Comparison of ENCODE assay signal across 29 cellular contexts in the genomic region with DNA sequence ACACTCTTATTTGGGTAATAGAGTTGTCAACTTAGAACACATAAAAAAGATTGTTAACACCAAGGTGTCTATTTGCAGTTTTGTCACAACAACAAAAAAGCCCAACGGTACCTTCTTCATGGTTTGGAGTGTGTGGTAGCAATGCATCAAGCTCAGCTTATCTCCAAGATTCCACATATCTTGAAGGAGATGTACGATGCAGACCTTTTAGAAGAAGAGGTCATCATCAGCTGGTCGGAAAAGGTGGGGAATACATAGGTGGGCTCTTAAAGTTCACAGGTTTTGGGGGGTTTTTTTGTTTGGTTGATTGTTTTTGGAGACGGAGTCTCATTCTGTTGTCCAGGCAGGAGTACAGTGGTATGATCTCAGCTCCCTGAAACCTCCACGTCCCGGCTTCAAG. TPM values are rescaled to one million over a fixed set of nuclear protein-coding genes. Genes with fewer than 3 reads are reported as not detected.
DNase-seq lines count a peak whose midpoint lies in the region; ATAC-seq, FAIRE-seq and TF ChIP-seq lines count a peak whose summit lies in the region.
"Had no signal": no experiment of that assay in that cellular context is flagged by ENCODE, and none has a peak within 500 bp of the region (broad histone marks: within the 10 kb centered on the region; RNA-seq: fewer than 3 reads in every experiment).

No MANE protein-coding gene starts in this region.

- no peak for ATAC-seq in activated naive CD4-positive, alpha-beta T cell treated with anti-CD3 and anti-CD28 coated beads, Interleukin-2, amount 50 U/mL, for 72 hours
- ATAC-seq in T-helper 17 cell, result no peak
- ATAC-seq in stimulated activated effector memory CD8-positive, alpha-beta T cell treated with anti-CD3 and anti-CD28 coated beads, Interleukin-12 subunit alpha, Interleukin-12 subunit beta, amount 100 ng/mL, for 72 hours, result no peak
- ATAC-seq in stimulated activated memory B cell treated with anti-CD40 and anti-IgM and Interleukin-4, amounts not matched to agents 10 μg/mL and 1 μg/mL and 100 μg/mL, for 72 hours, result no peak
- ATAC-seq in heart left ventricle, result no peak
- ATAC-seq: left lung had no signal

- TF ChIP-seq EP300 in H1 (IDR thresholded peaks at IDR 0.05; ENCODE audit: borderline replicate concordance in 1 of 2, low read depth in 2 of 2, low read length in 2 of 2), result no peak

- peaks cover 8 to 29% of the 10 kb centered on the region in 2 experiments; a peak in 3 of 4 replicates for H3K79me2 ChIP-seq in H1 (ENCODE audit: control insufficient read depth in 1 of 2, insufficient read depth in 2 of 2, low read length in 2 of 2)

- H3K4me1 Mint-ChIP-seq in T-helper 17 cell, result peaks cover 29% of the 10 kb centered on the region
- H3K4me1 Mint-ChIP-seq in stimulated activated effector memory CD8-positive, alpha-beta T cell treated with anti-CD3 and anti-CD28 coated beads, Interleukin-12 subunit alpha, Interleukin-12 subunit beta, amount 100 ng/mL, for 72 hours, result peaks cover 46% of the 10 kb centered on the region
- peaks cover 38% of the 10 kb centered on the region for H3K4me1 Mint-ChIP-seq in stimulated activated memory B cell treated with anti-CD40 and anti-IgM and Interleukin-4, amounts not matched to agents 10 μg/mL and 1 μg/mL and 100 μg/mL, for 72 hours
- H3K4me1 Mint-ChIP-seq in activated T-helper 1 cell treated with anti-CD3 and anti-CD28 coated beads, Interleukin-12 subunit alpha, Interleukin-12 subunit beta, Interleukin-2, Interleukin-4 antibody, amounts not matched to agents 30 ng/mL and 10 ng/mL and 1 ng/mL, durations not matched to agents 14 hours and 24 hours and 36 hours (ENCODE audit: low read depth), result peaks cover 45% of the 10 kb centered on the region

- TF ChIP-seq CTCF in H1 (IDR thresholded peaks at IDR 0.05; ENCODE audit: control extremely low read depth in 1 of 3, insufficient read depth in 1 of 3, low read depth in 1 of 3, low read length in 3 of 3) (no peak), heart left ventricle (IDR thresholded peaks at IDR 0.05) (no peak)

- no peaks in the 10 kb centered on the region for H3K9me3 Mint-ChIP-seq in activated naive CD4-positive, alpha-beta T cell treated with anti-CD3 and anti-CD28 coated beads, Interleukin-2, amount 50 U/mL, for 72 hours
- no peaks in the 10 kb centered on the region for H3K9me3 Mint-ChIP-seq in stimulated activated effector memory CD8-positive, alpha-beta T cell treated with anti-CD3 and anti-CD28 coated beads, Interleukin-12 subunit alpha, Interleukin-12 subunit beta, amount 100 ng/mL, for 72 hours
- H3K9me3 Mint-ChIP-seq in stimulated activated memory B cell treated with anti-CD40 and anti-IgM and Interleukin-4, amounts not matched to agents 10 μg/mL and 1 μg/mL and 100 μg/mL, for 72 hours, result no peaks in the 10 kb centered on the region
- no peaks in the 10 kb centered on the region for H3K9me3 Mint-ChIP-seq in activated T-helper 1 cell treated with anti-CD3 and anti-CD28 coated beads, Interleukin-12 subunit alpha, Interleukin-12 subunit beta, Interleukin-2, Interleukin-4 antibody, amounts not matched to agents 30 ng/mL and 10 ng/mL and 1 ng/mL, durations not matched to agents 14 hours and 24 hours and 36 hours
- H3K9me3 Mint-ChIP-seq: activated B cell treated with CpG ODN at 0.5 μM for 24 hours; activated CD4-positive, alpha-beta memory T cell treated with anti-CD3 and anti-CD28 coated beads for 36 hours had no signal

- no peaks in the 10 kb centered on the region for H3K27me3 ChIP-seq in H1 (replicated peaks in 1 of 4; ENCODE audit: control insufficient read depth in 3 of 4, extremely low read depth in 1 of 4, insufficient read depth in 3 of 4, low read length in 3 of 4)
- H3K27me3 ChIP-seq in heart left ventricle, result no peaks in the 10 kb centered on the region
- H3K27me3 ChIP-seq: BE2C, cardiac muscle cell, left lung, upper lobe of left lung had no signal

- H4K8ac ChIP-seq in H1 (ENCODE audit: extremely low read depth, insufficient read depth, low read length), result no peak overlapping the region

- H2BK120ac ChIP-seq in H1 (replicated peaks; ENCODE audit: low read depth, low read length), result no peak overlapping the region

- no peaks in the 10 kb centered on the region for H3K9me3 ChIP-seq in T-helper 17 cell (ENCODE audit: control insufficient read depth, low read length, poor library complexity, severe bottlenecking)
- H3K9me3 ChIP-seq in H1 (ENCODE audit: insufficient read depth in 2 of 2, low read depth in 1 of 2, low read length in 1 of 2), result no peaks in the 10 kb centered on the region
- H3K9me3 ChIP-seq in heart left ventricle, result no peaks in the 10 kb centered on the region
- H3K9me3 ChIP-seq: BE2C, left lung, upper lobe of left lung had no signal

- peak overlapping the region; percentile 77 to 83 for H3K27ac Mint-ChIP-seq in activated naive CD4-positive, alpha-beta T cell treated with anti-CD3 and anti-CD28 coated beads, Interleukin-2, amount 50 U/mL, for 72 hours
- peak overlapping the region; percentile 94 for H3K27ac Mint-ChIP-seq in T-helper 17 cell
- peak overlapping the region; percentile 78 for H3K27ac Mint-ChIP-seq in stimulated activated effector memory CD8-positive, alpha-beta T cell treated with anti-CD3 and anti-CD28 coated beads, Interleukin-12 subunit alpha, Interleukin-12 subunit beta, amount 100 ng/mL, for 72 hours
- H3K27ac Mint-ChIP-seq in stimulated activated memory B cell treated with anti-CD40 and anti-IgM and Interleukin-4, amounts not matched to agents 10 μg/mL and 1 μg/mL and 100 μg/mL, for 72 hours, result no peak overlapping the region
- no peak overlapping the region for H3K27ac Mint-ChIP-seq in activated T-helper 1 cell treated with anti-CD3 and anti-CD28 coated beads, Interleukin-12 subunit alpha, Interleukin-12 subunit beta, Interleukin-2, Interleukin-4 antibody, amounts not matched to agents 30 ng/mL and 10 ng/mL and 1 ng/mL, durations not matched to agents 14 hours and 24 hours and 36 hours
- H3K27ac Mint-ChIP-seq: activated CD4-positive, alpha-beta memory T cell treated with anti-CD3 and anti-CD28 coated beads for 36 hours had no signal

- no peak for TF ChIP-seq RAD21 in H1 (IDR thresholded peaks at IDR 0.05 in 1 of 2, conservative IDR thresholded peaks at IDR 0.05 in 1 of 2; ENCODE audit: low read depth in 2 of 2, low read length in 2 of 2)

- no peak overlapping the region for H3K4me2 ChIP-seq in H1 (ENCODE audit: insufficient read depth in 1 of 2, low read depth in 2 of 2, low read length in 2 of 2)
- H3K4me2 ChIP-seq: KMS-11 had no signal

- TF ChIP-seq POLR2A in H1 (IDR thresholded peaks at IDR 0.05; ENCODE audit: control extremely low read depth in 1 of 2, low read depth in 2 of 2, low read length in 2 of 2) (no peak), heart left ventricle (IDR thresholded peaks at IDR 0.05) (no peak)

- H3K27ac ChIP-seq in H1 (ENCODE audit: low read depth, low read length) (no peak overlapping the region), heart left ventricle (no peak overlapping the region)
- H3K27ac ChIP-seq: cardiac muscle cell, KMS-11, left lung, upper lobe of left lung had no signal

- H3K4me3 ChIP-seq in H1 (ENCODE audit: extremely low read depth in 1 of 4, insufficient read depth in 2 of 4, low read depth in 3 of 4, low read length in 4 of 4) (no peak overlapping the region), heart left ventricle (no peak overlapping the region)
- H3K4me3 ChIP-seq: cardiac muscle cell, left lung, upper lobe of left lung had no signal

- peaks cover 5% of the 10 kb centered on the region for H3K79me1 ChIP-seq in H1 (ENCODE audit: low read depth, low read length)

- no peak overlapping the region for H3K9ac ChIP-seq in H1 (replicated peaks in 1 of 4; ENCODE audit: extremely low read depth in 1 of 4, low read depth in 3 of 4, low read length in 3 of 4)
- H3K9ac ChIP-seq: KMS-11 had no signal

- H3K23ac ChIP-seq in H1 (ENCODE audit: insufficient read length), result no peak overlapping the region

- peak overlapping the region; percentile 43 for H3K4me3 Mint-ChIP-seq in T-helper 17 cell
- H3K4me3 Mint-ChIP-seq in stimulated activated effector memory CD8-positive, alpha-beta T cell treated with anti-CD3 and anti-CD28 coated beads, Interleukin-12 subunit alpha, Interleukin-12 subunit beta, amount 100 ng/mL, for 72 hours, result no peak overlapping the region
- no peak overlapping the region for H3K4me3 Mint-ChIP-seq in stimulated activated memory B cell treated with anti-CD40 and anti-IgM and Interleukin-4, amounts not matched to agents 10 μg/mL and 1 μg/mL and 100 μg/mL, for 72 hours
- no peak overlapping the region for H3K4me3 Mint-ChIP-seq in activated T-helper 1 cell treated with anti-CD3 and anti-CD28 coated beads, Interleukin-12 subunit alpha, Interleukin-12 subunit beta, Interleukin-2, Interleukin-4 antibody, amounts not matched to agents 30 ng/mL and 10 ng/mL and 1 ng/mL, durations not matched to agents 14 hours and 24 hours and 36 hours
- H3K4me3 Mint-ChIP-seq: activated B cell treated with CpG ODN at 0.5 μM for 24 hours; activated CD4-positive, alpha-beta memory T cell treated with anti-CD3 and anti-CD28 coated beads for 36 hours; H9 had no signal

- H3K56ac ChIP-seq in H1 (replicated peaks; ENCODE audit: insufficient read length, low read depth, low read length), result no peak overlapping the region

- no peak overlapping the region for H2BK5ac ChIP-seq in H1 (ENCODE audit: low read depth, low read length)

- no peak overlapping the region for H3K18ac ChIP-seq in H1 (ENCODE audit: extremely low read depth, low read length)

- no peak overlapping the region for H3K4ac ChIP-seq in H1 (replicated peaks; ENCODE audit: insufficient read length, low read depth, low read length)

- no peak for FAIRE-seq in H1 (lab: Jason Lieb, UNC)
- FAIRE-seq: endometrium, GM19239, islet of Langerhans, RCC 7860, small intestine had no signal

- no peak overlapping the region for H3K14ac ChIP-seq in H1 (ENCODE audit: insufficient read length)

- H2BK15ac ChIP-seq in H1 (ENCODE audit: low read length), result no peak overlapping the region

- CTCF ChIA-PET in H1 (lab: Charles Lee; ENCODE audit: partially characterized antibody), result interaction anchor here (1.0 to 1.5 kb wide), 3 partner anchors 29 to 165 kb away, joined by 4 to 6 read pairs (median 4); no protein-coding TSS in a partner anchor

- H2BK20ac ChIP-seq in H1 (ENCODE audit: low read length), result no peak overlapping the region

- no peak for DNase-seq in activated naive CD4-positive, alpha-beta T cell treated with anti-CD3 and anti-CD28 coated beads, Interleukin-2, amount 50 U/mL, for 72 hours (ENCODE audit: low spot score in 2 of 2)
- no peak for DNase-seq in activated naive CD4-positive, alpha-beta T cell treated with Interleukin-2 at 50 U/mL for 16 hours
- no peak for DNase-seq in T-helper 17 cell
- no peak for DNase-seq in H1 (ENCODE audit: low read depth in 1 of 2, low spot score in 2 of 2)
- no peak for DNase-seq in stimulated activated effector memory CD8-positive, alpha-beta T cell treated with anti-CD3 and anti-CD28 coated beads, Interleukin-12 subunit alpha, Interleukin-12 subunit beta, amount 100 ng/mL, for 72 hours (ENCODE audit: low spot score in 2 of 2)
- no peak for DNase-seq in heart left ventricle
- no peak for DNase-seq in activated T-helper 1 cell treated with anti-CD3 and anti-CD28 coated beads, Interleukin-12 subunit alpha, Interleukin-12 subunit beta, Interleukin-2, Interleukin-4 antibody, amounts not matched to agents 30 ng/mL and 10 ng/mL and 1 ng/mL, durations not matched to agents 14 hours and 24 hours and 36 hours (ENCODE audit: low spot score)
- DNase-seq: ACHN; activated B cell treated with CpG ODN at 0.5 μM for 24 hours; activated CD4-positive, alpha-beta memory T cell treated with anti-CD3 and anti-CD28 coated beads for 36 hours; aorta; BE2C; cortex of kidney; DMS53; H9; left lung; NCI-H1417 treated with DMSO at 0.1 percent for 48 hours; NCI-H2081; NCI-H345; small intestine; substantia nigra; upper lobe of left lung had no signal

- intact Hi-C loops in heart left ventricle (cut with DNase I), result loop anchor here in 4 of 10 donors (5.0 to 10.0 kb wide), 3 partner anchors 43 to 48 kb away; a partner anchor contains a TSS
- intact Hi-C loops in activated T-helper 1 cell treated with anti-CD3 and anti-CD28 coated beads, Interleukin-12 subunit alpha, Interleukin-12 subunit beta, Interleukin-2, Interleukin-4 antibody, amounts not matched to agents 30 ng/mL and 10 ng/mL and 1 ng/mL, durations not matched to agents 14 hours and 24 hours and 36 hours (cut with micrococcal nuclease), result loop anchor here (5.0 to 10.0 kb wide), 2 partner anchors 163 to 185 kb away; a partner anchor contains a TSS

- no peak overlapping the region for H4K5ac ChIP-seq in H1 (ENCODE audit: insufficient read length, low read depth, low read length)

- no peak overlapping the region for H4K91ac ChIP-seq in H1 (replicated peaks; ENCODE audit: insufficient read length, low read length)

- peaks cover 60 to 74% of the 10 kb centered on the region in 2 donors for H3K36me3 Mint-ChIP-seq in activated naive CD4-positive, alpha-beta T cell treated with anti-CD3 and anti-CD28 coated beads, Interleukin-2, amount 50 U/mL, for 72 hours
- peaks cover 17% of the 10 kb centered on the region for H3K36me3 Mint-ChIP-seq in T-helper 17 cell (ENCODE audit: low read depth)
- peaks cover 100% of the 10 kb centered on the region for H3K36me3 Mint-ChIP-seq in stimulated activated effector memory CD8-positive, alpha-beta T cell treated with anti-CD3 and anti-CD28 coated beads, Interleukin-12 subunit alpha, Interleukin-12 subunit beta, amount 100 ng/mL, for 72 hours
- H3K36me3 Mint-ChIP-seq in stimulated activated memory B cell treated with anti-CD40 and anti-IgM and Interleukin-4, amounts not matched to agents 10 μg/mL and 1 μg/mL and 100 μg/mL, for 72 hours, result peaks cover 85% of the 10 kb centered on the region
- H3K36me3 Mint-ChIP-seq in activated T-helper 1 cell treated with anti-CD3 and anti-CD28 coated beads, Interleukin-12 subunit alpha, Interleukin-12 subunit beta, Interleukin-2, Interleukin-4 antibody, amounts not matched to agents 30 ng/mL and 10 ng/mL and 1 ng/mL, durations not matched to agents 14 hours and 24 hours and 36 hours (ENCODE audit: low read depth), result peaks cover 82% of the 10 kb centered on the region

- H2BK12ac ChIP-seq in H1 (ENCODE audit: low read depth, low read length), result no peak overlapping the region

- no peak overlapping the region for H2AK5ac ChIP-seq in H1 (ENCODE audit: low read depth, low read length)

- H2AFZ ChIP-seq in H1 (ENCODE audit: low read length), result no peak overlapping the region

- POLR2A ChIA-PET in H1 (lab: Charles Lee; ENCODE audit: partially characterized antibody), result interaction anchor here (0.6 to 16.0 kb wide), 15 partner anchors 7 to 1311 kb away, joined by 3 to 247 read pairs (median 4); no protein-coding TSS in a partner anchor

- H3K27me3 Mint-ChIP-seq in T-helper 17 cell, result no peaks in the 10 kb centered on the region
- H3K27me3 Mint-ChIP-seq in stimulated activated memory B cell treated with anti-CD40 and anti-IgM and Interleukin-4, amounts not matched to agents 10 μg/mL and 1 μg/mL and 100 μg/mL, for 72 hours, result no peaks in the 10 kb centered on the region
- H3K27me3 Mint-ChIP-seq in activated T-helper 1 cell treated with anti-CD3 and anti-CD28 coated beads, Interleukin-12 subunit alpha, Interleukin-12 subunit beta, Interleukin-2, Interleukin-4 antibody, amounts not matched to agents 30 ng/mL and 10 ng/mL and 1 ng/mL, durations not matched to agents 14 hours and 24 hours and 36 hours (ENCODE audit: insufficient read depth), result no peaks in the 10 kb centered on the region
- H3K27me3 Mint-ChIP-seq: activated B cell treated with CpG ODN at 0.5 μM for 24 hours; activated CD4-positive, alpha-beta memory T cell treated with anti-CD3 and anti-CD28 coated beads for 36 hours had no signal

- peaks cover 3% of the 10 kb centered on the region; the same call in 1 of the 2 replicates for H3K23me2 ChIP-seq in H1 (ENCODE audit: low read depth, low read length)

- H4K20me1 ChIP-seq in H1 (replicated peaks in 1 of 2; ENCODE audit: control insufficient read depth in 1 of 2, insufficient read depth in 2 of 2, low read length in 2 of 2), result peaks cover 21 to 30% of the 10 kb centered on the region in 2 experiments

- peaks cover 55 to 94% (median 84%) of the 10 kb centered on the region in 4 experiments for H3K36me3 ChIP-seq in H1 (ENCODE audit: control insufficient read depth in 2 of 4, insufficient read depth in 4 of 4, low read length in 3 of 4)
- H3K36me3 ChIP-seq in heart left ventricle, result peaks cover 5 to 94% (median 92%) of the 10 kb centered on the region in 9 donors

- 84% methylated on average over 6 of the region's 6 CpGs; no CpG with 5 or more reads in 1 of the 2 experiments for WGBS in H1 (ENCODE audit: extremely low coverage in 1 of 2, insufficient coverage in 1 of 2, insufficient read length in 1 of 2, insufficient replicate concordance in 2 of 2, low coverage in 1 of 2, low lambda C conversion rate in 2 of 2, missing lambda C conversion rate in 1 of 2), 2 experiments
- WGBS in heart left ventricle, 4 donors, result 78 to 86% (median 81%) methylated on average over 6 of the region's 6 CpGs

- H3K4me1 ChIP-seq in H1 (replicated peaks in 1 of 4; ENCODE audit: control insufficient read depth in 3 of 4, insufficient read depth in 4 of 4, low read length in 3 of 4) (peaks cover 0 to 5% (median 2%) of the 10 kb centered on the region in 4 experiments; a peak in 2 of 7 replicates), heart left ventricle (peaks cover 4 to 37% (median 23%) of the 10 kb centered on the region in 12 donors)
- H3K4me1 ChIP-seq: BE2C had no signal

RNA-seq across cellular contexts. Expression of a gene that starts 5.5 kb away (rescaled TPM):
- total RNA-seq in activated naive CD4-positive, alpha-beta T cell treated with anti-CD3 and anti-CD28 coated beads, Interleukin-2, amount 50 U/mL, for 72 hours, result 100 to 1,000 TPM; 154 to 243 TPM
- total RNA-seq in T-helper 17 cell (100 to 1,000 TPM; 649 to 800 TPM), heart left ventricle (100 to 1,000 TPM; 200 to 304 (median 255) TPM)
- total RNA-seq in H1 (2021; fragmentation: NEBNext Ultra II Directional; extraction: Animal tissue kit (Norgen Biotek cat#: 25700)), result 323 and 328 TPM in 2 replicates
- polyA plus RNA-seq in H1 (2011; rRNA removed) (179 and 184 TPM in 2 replicates), heart left ventricle (100 to 1,000 TPM in 1 of 2 donors, 10 to 100 TPM in 1; 38.1 to 300 TPM)
- polyA plus RNA-seq in H1 (2011; cell fraction: cytosol; rRNA removed), result 254 TPM
- 169 TPM for polyA plus RNA-seq in H1 (2011; cell fraction: nucleus; rRNA removed)
- 243 to 415 TPM (median 345 TPM) in 4 replicates for polyA plus RNA-seq in H1 (2012, experiment 1 of 2)
- polyA plus RNA-seq in H1 (2012, experiment 2 of 2), result 24.0 TPM
- 314 TPM for polyA plus RNA-seq in H1 (2013, experiment 1 of 2)
- 325 TPM for polyA plus RNA-seq in H1 (2013, experiment 2 of 2)
- 277 and 334 TPM in 2 replicates for polyA minus RNA-seq in H1 (2011; rRNA and poly(A)+ RNA removed)
- polyA minus RNA-seq in H1 (2011; cell fraction: cytosol; rRNA and poly(A)+ RNA removed), result 213 TPM
- polyA minus RNA-seq in H1 (2011; cell fraction: nucleus; rRNA and poly(A)+ RNA removed), result 361 TPM
- total RNA-seq in activated T-helper 1 cell treated with anti-CD3 and anti-CD28 coated beads, Interleukin-12 subunit alpha, Interleukin-12 subunit beta, Interleukin-2, Interleukin-4 antibody, amounts not matched to agents 30 ng/mL and 10 ng/mL and 1 ng/mL, durations not matched to agents 14 hours and 24 hours and 36 hours, result 279 and 292 TPM in 2 replicates

RNA-seq across cellular contexts. Expression of a gene that starts 45.7 kb away (rescaled TPM):
- 10 to 100 TPM; 67.0 to 91.4 TPM for total RNA-seq in activated naive CD4-positive, alpha-beta T cell treated with anti-CD3 and anti-CD28 coated beads, Interleukin-2, amount 50 U/mL, for 72 hours
- total RNA-seq in T-helper 17 cell, result 100 to 1,000 TPM; 121 to 136 TPM
- total RNA-seq in H1 (2021; fragmentation: NEBNext Ultra II Directional; extraction: Animal tissue kit (Norgen Biotek cat#: 25700)), result 76.6 and 76.9 TPM in 2 replicates
- 37.6 and 39.4 TPM in 2 replicates for polyA plus RNA-seq in H1 (2011; rRNA removed)
- 58.3 TPM for polyA plus RNA-seq in H1 (2011; cell fraction: cytosol; rRNA removed)
- polyA plus RNA-seq in H1 (2011; cell fraction: nucleus; rRNA removed), result 56.3 TPM
- polyA plus RNA-seq in H1 (2012, experiment 1 of 2), result 59.9 to 69.8 TPM (median 62.5 TPM) in 4 replicates
- 9.7 TPM for polyA plus RNA-seq in H1 (2012, experiment 2 of 2)
- polyA plus RNA-seq in H1 (2013, experiment 1 of 2), result 42.6 TPM
- polyA plus RNA-seq in H1 (2013, experiment 2 of 2), result 40.8 TPM
- polyA minus RNA-seq in H1 (2011; rRNA and poly(A)+ RNA removed), result 67.6 and 67.8 TPM in 2 replicates
- polyA minus RNA-seq in H1 (2011; cell fraction: cytosol; rRNA and poly(A)+ RNA removed), result 37.8 TPM
- polyA minus RNA-seq in H1 (2011; cell fraction: nucleus; rRNA and poly(A)+ RNA removed), result 75.3 TPM
- 100 to 1,000 TPM in 5 of 9 donors, 10 to 100 TPM in 4; 54.0 to 156 (median 111) TPM for total RNA-seq in heart left ventricle
- 100 to 1,000 TPM in 1 of 2 donors, 10 to 100 TPM in 1; 76.0 to 119 TPM for polyA plus RNA-seq in heart left ventricle
- 89.6 and 90.6 TPM in 2 replicates for total RNA-seq in activated T-helper 1 cell treated with anti-CD3 and anti-CD28 coated beads, Interleukin-12 subunit alpha, Interleukin-12 subunit beta, Interleukin-2, Interleukin-4 antibody, amounts not matched to agents 30 ng/mL and 10 ng/mL and 1 ng/mL, durations not matched to agents 14 hours and 24 hours and 36 hours

Comparison
In these comparisons a context has a peak if more than half of its experiments do, and no peak if none do; other contexts are left out.
1. H3K27ac Mint-ChIP-seq: peak in activated naive CD4-positive, alpha-beta T cell treated with anti-CD3 and anti-CD28 coated beads, Interleukin-2, amount 50 U/mL, for 72 hours (2 of 2), T-helper 17 cell (single experiment) and stimulated activated effector memory CD8-positive, alpha-beta T cell treated with anti-CD3 and anti-CD28 coated beads, Interleukin-12 subunit alpha, Interleukin-12 subunit beta, amount 100 ng/mL, for 72 hours (single experiment); none in stimulated activated memory B cell treated with anti-CD40 and anti-IgM and Interleukin-4, amounts not matched to agents 10 μg/mL and 1 μg/mL and 100 μg/mL, for 72 hours (single experiment) and activated T-helper 1 cell treated with anti-CD3 and anti-CD28 coated beads, Interleukin-12 subunit alpha, Interleukin-12 subunit beta, Interleukin-2, Interleukin-4 antibody, amounts not matched to agents 30 ng/mL and 10 ng/mL and 1 ng/mL, durations not matched to agents 14 hours and 24 hours and 36 hours (single experiment).